10 cellular contexts compared by ENCODE assay signal in genomic region chr1:244968431-244968830, GRCh38.
DNase-seq lines count a peak whose midpoint lies in the region; ATAC-seq and TF ChIP-seq lines count a peak whose summit lies in the region.
"Had no signal": no experiment of that assay in that cellular context is flagged by ENCODE, and none has a peak within 500 bp of the region (broad histone marks: within the 10 kb centered on the region; RNA-seq: fewer than 3 reads in every experiment).

No MANE protein-coding gene starts in this region.

- no peak overlapping the region for H3K4me3 Mint-ChIP-seq in activated CD4-positive, alpha-beta T cell treated with anti-CD3 and anti-CD28 coated beads, Interleukin-2, amount 10 ng/mL, durations not matched to agents 7 days and 5 days

- WGBS in lung, 2 donors = 73% methylated on average over 13 of the region's 13 CpGs
- WGBS in thyroid gland, 2 donors = 79 to 87% methylated on average over 13 of the region's 13 CpGs

- ATAC-seq in lung (ENCODE audit: insufficient read depth, low FRiP score) (no peak), HG02981 (IDR thresholded peaks at IDR 0.05; ENCODE audit: unreplicated experiment) (no peak), GM21737 (IDR thresholded peaks at IDR 0.05; ENCODE audit: unreplicated experiment) (no peak)

- TF ChIP-seq POLR2A in thyroid gland (IDR thresholded peaks at IDR 0.05) = no peak

- no peak for DNase-seq in activated CD4-positive, alpha-beta T cell treated with anti-CD3 and anti-CD28 coated beads, Interleukin-2, amount 10 ng/mL, durations not matched to agents 7 days and 5 days
- DNase-seq in activated CD4-positive, alpha-beta T cell treated with anti-CD3 and anti-CD28 coated beads for 4 hours = no peak
- DNase-seq in caudate nucleus (lab: John Stamatoyannopoulos, UW) = no peak
- no peak for DNase-seq in lung (ENCODE audit: low spot score)
- no peak for DNase-seq in thyroid gland
- no peak for DNase-seq in DMS114 treated with DMSO at 0.1 percent for 48 hours (lab: John Stamatoyannopoulos, UW; ENCODE audit: unreplicated experiment)
- DNase-seq: activated naive CD4-positive, alpha-beta T cell; NCI-H2081 treated with DMSO at 0.1 percent for 48 hours had no signal

- H3K27me3 Mint-ChIP-seq in activated CD4-positive, alpha-beta T cell treated with anti-CD3 and anti-CD28 coated beads, Interleukin-2, amount 10 ng/mL, durations not matched to agents 7 days and 5 days = peaks cover 1% of the 10 kb centered on the region

- TF ChIP-seq CTCF in lung (IDR thresholded peaks at IDR 0.05; ENCODE audit: control extremely low read depth, extremely low read depth) = no peak
- no peak for TF ChIP-seq CTCF in thyroid gland (IDR thresholded peaks at IDR 0.05)

- H3K27ac ChIP-seq in caudate nucleus (ENCODE audit: low read depth, low read length) = peak overlapping the region; percentile 100
- peak overlapping the region; percentile 55 to 86 for H3K27ac ChIP-seq in lung (ENCODE audit: low read depth in 1 of 2, low read length in 1 of 2)
- H3K27ac ChIP-seq in thyroid gland = peak overlapping the region; percentile 99 to 100 (median 100)

- no peaks in the 10 kb centered on the region for H3K9me3 Mint-ChIP-seq in activated CD4-positive, alpha-beta T cell treated with anti-CD3 and anti-CD28 coated beads, Interleukin-2, amount 10 ng/mL, durations not matched to agents 7 days and 5 days

- no peak overlapping the region for H3K4me3 ChIP-seq in lung
- H3K4me3 ChIP-seq in thyroid gland (replicated peaks in 1 of 3) = no peak overlapping the region

- intact Hi-C loops in thyroid gland (cut with DNase I) = loop anchor here (5.0 kb wide), 2 partner anchors 106 to 316 kb away; partner anchors contain the start of genes DESI2 and HNRNPU

- H3K36me3 Mint-ChIP-seq in activated CD4-positive, alpha-beta T cell treated with anti-CD3 and anti-CD28 coated beads, Interleukin-2, amount 10 ng/mL, durations not matched to agents 7 days and 5 days (ENCODE audit: low read depth) = no peaks in the 10 kb centered on the region

- H3K27ac Mint-ChIP-seq in activated CD4-positive, alpha-beta T cell treated with anti-CD3 and anti-CD28 coated beads, Interleukin-2, amount 10 ng/mL, durations not matched to agents 7 days and 5 days = peak overlapping the region; percentile 47

- no peaks in the 10 kb centered on the region for H3K9me3 ChIP-seq in lung (ENCODE audit: control insufficient read depth in 2 of 2, insufficient read depth in 1 of 2, low read length in 1 of 2)
- H3K9me3 ChIP-seq in thyroid gland = no peaks in the 10 kb centered on the region

- H3K36me3 ChIP-seq in lung (ENCODE audit: control insufficient read depth in 2 of 2, insufficient read depth in 2 of 2, low read length in 2 of 2) (no peaks in the 10 kb centered on the region), thyroid gland (no peaks in the 10 kb centered on the region)

- H3K27me3 ChIP-seq in lung (ENCODE audit: control insufficient read depth, insufficient read depth) (no peaks in the 10 kb centered on the region), thyroid gland (no peaks in the 10 kb centered on the region)

- peaks cover 3 to 9% of the 10 kb centered on the region in 2 donors for H3K4me1 ChIP-seq in lung (ENCODE audit: control insufficient read depth in 2 of 2, insufficient read depth in 2 of 2, low read length in 2 of 2)
- peaks cover 21 to 26% of the 10 kb centered on the region in 2 donors for H3K4me1 ChIP-seq in thyroid gland

- POLR2A ChIA-PET in activated CD4-positive, alpha-beta T cell treated with anti-CD3 and anti-CD28 coated beads, Interleukin-2, amount 10 ng/mL, durations not matched to agents 7 days and 5 days (lab: Charles Lee) = no interaction called here

- peaks cover 32% of the 10 kb centered on the region for H3K4me1 Mint-ChIP-seq in activated CD4-positive, alpha-beta T cell treated with anti-CD3 and anti-CD28 coated beads, Interleukin-2, amount 10 ng/mL, durations not matched to agents 7 days and 5 days

- CTCF ChIA-PET in activated CD4-positive, alpha-beta T cell treated with anti-CD3 and anti-CD28 coated beads, Interleukin-2, amount 10 ng/mL, durations not matched to agents 7 days and 5 days (lab: Charles Lee) = no interaction called here
